Comparison of ENCODE assay signal across 13 cellular contexts in genomic region chr20:50221501-50222323, GRCh38. TPM values are rescaled to one million over a fixed set of nuclear protein-coding genes. Genes with fewer than 3 reads are reported as not detected.
DNase-seq lines count a peak whose midpoint lies in the region; ATAC-seq and TF ChIP-seq lines count a peak whose summit lies in the region.
"Had no signal": no experiment of that assay in that cellular context is flagged by ENCODE, and none has a peak within 500 bp of the region (broad histone marks: within the 10 kb centered on the region; RNA-seq: fewer than 3 reads in every experiment).

No MANE protein-coding gene starts in this region.

- peaks cover 8% of the 10 kb centered on the region for H3K4me1 Mint-ChIP-seq in activated CD4-positive, alpha-beta T cell treated with anti-CD3 and anti-CD28 coated beads, Interleukin-2, amount 10 ng/mL, durations not matched to agents 7 days and 5 days
- H3K4me1 Mint-ChIP-seq in chondrocyte (ENCODE audit: low read depth) = peaks cover 19% of the 10 kb centered on the region
- H3K4me1 Mint-ChIP-seq: immature natural killer cell had no signal

- H3K4me3 ChIP-seq in adipocyte (ENCODE audit: low read length) (no peak overlapping the region), tibial artery (no peak overlapping the region)
- H3K4me3 ChIP-seq: SK-N-MC had no signal

- no peaks in the 10 kb centered on the region for H3K36me3 Mint-ChIP-seq in activated CD4-positive, alpha-beta T cell treated with anti-CD3 and anti-CD28 coated beads, Interleukin-2, amount 10 ng/mL, durations not matched to agents 7 days and 5 days (ENCODE audit: low read depth)
- H3K36me3 Mint-ChIP-seq in chondrocyte (ENCODE audit: low read depth) = peaks cover 3% of the 10 kb centered on the region
- H3K36me3 Mint-ChIP-seq: immature natural killer cell had no signal

- H3K4me1 ChIP-seq in adipocyte (ENCODE audit: control insufficient read depth, insufficient read depth, low read length) (peaks cover 51% of the 10 kb centered on the region), tibial artery (peaks cover 0 to 62% (median 33%) of the 10 kb centered on the region in 4 donors)

- H3K9me3 ChIP-seq in adipocyte (ENCODE audit: control insufficient read depth, low read length) (peaks cover 3% of the 10 kb centered on the region), tibial artery (no peaks in the 10 kb centered on the region)

- H3K27me3 Mint-ChIP-seq in activated CD4-positive, alpha-beta T cell treated with anti-CD3 and anti-CD28 coated beads, Interleukin-2, amount 10 ng/mL, durations not matched to agents 7 days and 5 days = no peaks in the 10 kb centered on the region
- no peaks in the 10 kb centered on the region for H3K27me3 Mint-ChIP-seq in chondrocyte (ENCODE audit: low read depth)

- H3K27me3 ChIP-seq in adipocyte (replicated peaks; ENCODE audit: control insufficient read depth, insufficient read depth, low read length) (no peaks in the 10 kb centered on the region), tibial artery (no peaks in the 10 kb centered on the region)

- H3K9ac ChIP-seq in adipocyte (ENCODE audit: low read length) = peak overlapping the region; percentile 72

- H3K27ac ChIP-seq in tibial artery = peak overlapping the region; percentile 79 to 86
- H3K27ac ChIP-seq: SK-N-MC had no signal

- ATAC-seq in HG03045 (IDR thresholded peaks at IDR 0.05; ENCODE audit: unreplicated experiment) = no peak
- no peak for ATAC-seq in GM19324 (IDR thresholded peaks at IDR 0.05; ENCODE audit: low FRiP score, unreplicated experiment)

- H3K4me3 Mint-ChIP-seq in activated CD4-positive, alpha-beta T cell treated with anti-CD3 and anti-CD28 coated beads, Interleukin-2, amount 10 ng/mL, durations not matched to agents 7 days and 5 days = no peak overlapping the region
- H3K4me3 Mint-ChIP-seq in chondrocyte (ENCODE audit: unreplicated experiment) = no peak overlapping the region
- H3K4me3 Mint-ChIP-seq: immature natural killer cell had no signal

- H3K27ac Mint-ChIP-seq in activated CD4-positive, alpha-beta T cell treated with anti-CD3 and anti-CD28 coated beads, Interleukin-2, amount 10 ng/mL, durations not matched to agents 7 days and 5 days = no peak overlapping the region
- no peak overlapping the region for H3K27ac Mint-ChIP-seq in chondrocyte (ENCODE audit: unreplicated experiment)
- H3K27ac Mint-ChIP-seq: immature natural killer cell had no signal

- DNase-seq in HPDE6-E6E7 (ENCODE audit: extremely low spot score) (peak; percentile 98), adipocyte (ENCODE audit: low read depth) (no peak), islet precursor cell (peak; percentile 53), tibial artery (peak; percentile 64 to 70), chondrocyte (ENCODE audit: low spot score) (no peak)
- no peak for DNase-seq in activated CD4-positive, alpha-beta T cell treated with anti-CD3 and anti-CD28 coated beads, Interleukin-2, amount 10 ng/mL, durations not matched to agents 7 days and 5 days
- DNase-seq: activated T-cell treated with anti-CD3 and anti-CD28 coated beads for 4 hours; immature natural killer cell; NCI-H1436; stimulated activated naive CD4-positive, alpha-beta T cell treated with Interleukin-2 at 50 U/mL for 16 hours had no signal

- intact Hi-C loops in tibial artery (cut with DNase I; ENCODE audit: low total_unique reads) = no loop called here

- H3K36me3 ChIP-seq in adipocyte (ENCODE audit: control insufficient read depth, insufficient read depth, low read length, severe bottlenecking) (no peaks in the 10 kb centered on the region), tibial artery (no peaks in the 10 kb centered on the region)

- H3K9me3 Mint-ChIP-seq in activated CD4-positive, alpha-beta T cell treated with anti-CD3 and anti-CD28 coated beads, Interleukin-2, amount 10 ng/mL, durations not matched to agents 7 days and 5 days = no peaks in the 10 kb centered on the region
- H3K9me3 Mint-ChIP-seq in chondrocyte (ENCODE audit: low read depth) = peaks cover 4% of the 10 kb centered on the region
- H3K9me3 Mint-ChIP-seq: immature natural killer cell had no signal

- CTCF ChIA-PET in activated CD4-positive, alpha-beta T cell treated with anti-CD3 and anti-CD28 coated beads, Interleukin-2, amount 10 ng/mL, durations not matched to agents 7 days and 5 days (lab: Charles Lee) = no interaction called here

- POLR2A ChIA-PET in activated CD4-positive, alpha-beta T cell treated with anti-CD3 and anti-CD28 coated beads, Interleukin-2, amount 10 ng/mL, durations not matched to agents 7 days and 5 days (lab: Charles Lee) = no interaction called here

- TF ChIP-seq CTCF in tibial artery (IDR thresholded peaks at IDR 0.05) (no peak), chondrocyte (IDR thresholded peaks at IDR 0.05) (no peak)

RNA-seq across cellular contexts. Expression of gene CEBPB, which starts 31.1 kb away (rescaled TPM):
- total RNA-seq in activated CD4-positive, alpha-beta T cell treated with anti-CD3 and anti-CD28 coated beads, Interleukin-2, amount 10 ng/mL, durations not matched to agents 7 days and 5 days = 10 to 100 TPM; 17.9 to 24.1 TPM
- 20.4 to 81.4 TPM (median 78.7 TPM) in 3 replicates for total RNA-seq in chondrocyte

Comparison
In these comparisons a context has a peak if more than half of its experiments do, and no peak if none do; other contexts are left out.
1. DNase-seq: peak in HPDE6-E6E7 (single experiment), islet precursor cell (single experiment) and tibial artery (2 of 2); none in adipocyte (single experiment), activated CD4-positive, alpha-beta T cell treated with anti-CD3 and anti-CD28 coated beads, Interleukin-2, amount 10 ng/mL, durations not matched to agents 7 days and 5 days (single experiment) and chondrocyte (single experiment).